In the genomic region with DNA sequence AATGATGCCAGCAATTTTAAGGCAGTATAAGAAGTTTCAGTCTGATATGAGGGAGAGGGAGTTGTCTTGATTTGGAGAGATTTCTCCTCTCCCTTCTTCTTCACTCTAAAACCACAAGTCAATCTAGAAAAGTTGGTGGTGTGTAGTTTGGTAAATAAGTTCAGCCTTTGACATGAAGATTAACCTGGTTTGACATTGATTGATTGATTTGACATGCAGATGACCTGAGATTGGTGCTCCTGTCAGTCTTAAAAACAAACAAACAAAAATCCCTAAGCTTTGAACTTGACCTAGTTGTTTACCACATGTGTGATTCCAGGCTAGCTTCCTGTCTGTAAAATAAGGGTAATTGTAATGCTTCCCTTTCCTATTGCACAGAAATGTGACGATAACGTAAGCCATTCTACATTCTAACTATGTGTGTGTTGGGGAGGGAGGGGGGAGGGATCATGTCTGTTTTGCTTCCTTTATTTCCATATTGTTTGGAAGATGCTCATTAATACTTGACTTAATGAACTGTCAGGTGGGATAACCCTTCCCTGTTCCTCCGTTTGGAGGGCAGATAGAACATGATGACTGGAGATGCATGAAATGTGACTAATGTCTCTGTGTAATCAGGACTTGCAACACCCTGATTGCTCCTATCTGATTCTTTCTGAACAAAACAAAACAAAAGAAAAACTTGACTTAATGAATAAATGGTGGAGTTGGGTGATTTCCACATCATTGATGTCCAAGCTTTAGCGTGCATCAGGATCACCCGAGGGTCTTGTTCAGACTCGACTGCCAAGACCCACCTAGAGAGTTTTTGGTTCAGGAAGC, we compare ENCODE assay signal across 9 cellular contexts.
A peak's percentile ranks its signal among the peaks of the same experiment; 100 is the strongest.
DNase-seq lines count a peak whose midpoint lies in the region; ATAC-seq and TF ChIP-seq lines count a peak whose summit lies in the region.
"Had no signal": no experiment of that assay in that cellular context is flagged by ENCODE, and none has a peak within 500 bp of the region (broad histone marks: within the 10 kb centered on the region; RNA-seq: fewer than 3 reads in every experiment).

No MANE protein-coding gene starts in this region.

- H3K9me3 Mint-ChIP-seq in activated CD4-positive, alpha-beta T cell treated with anti-CD3 and anti-CD28 coated beads, Interleukin-2, amount 10 ng/mL, durations not matched to agents 7 days and 5 days, result no peaks in the 10 kb centered on the region

- peak overlapping the region; percentile 45 for H3K4me3 Mint-ChIP-seq in activated CD4-positive, alpha-beta T cell treated with anti-CD3 and anti-CD28 coated beads, Interleukin-2, amount 10 ng/mL, durations not matched to agents 7 days and 5 days

- TF ChIP-seq POLR2A in stomach (IDR thresholded peaks at IDR 0.05), result no peak

- 12 to 30% (median 17%) methylated on average over 6 of the region's 6 CpGs for WGBS in stomach, 5 donors

- peaks cover 8 to 19% (median 13%) of the 10 kb centered on the region in 4 donors for H3K4me1 ChIP-seq in stomach

- TF ChIP-seq CTCF in WI38 (IDR thresholded peaks at IDR 0.05; ENCODE audit: low read depth, low read length) (no peak), fibroblast of villous mesenchyme (IDR thresholded peaks at IDR 0.05; ENCODE audit: insufficient read depth, low read depth, low read length) (no peak), stomach (IDR thresholded peaks at IDR 0.05) (no peak)

- POLR2A ChIA-PET in activated CD4-positive, alpha-beta T cell treated with anti-CD3 and anti-CD28 coated beads, Interleukin-2, amount 10 ng/mL, durations not matched to agents 7 days and 5 days (lab: Charles Lee), result interaction anchor here (0.6 kb wide), 1 partner anchor 175 kb away, joined by 3 read pairs; no protein-coding TSS in a partner anchor

- peaks cover 47% of the 10 kb centered on the region for H3K4me1 Mint-ChIP-seq in activated CD4-positive, alpha-beta T cell treated with anti-CD3 and anti-CD28 coated beads, Interleukin-2, amount 10 ng/mL, durations not matched to agents 7 days and 5 days

- H3K27me3 Mint-ChIP-seq in activated CD4-positive, alpha-beta T cell treated with anti-CD3 and anti-CD28 coated beads, Interleukin-2, amount 10 ng/mL, durations not matched to agents 7 days and 5 days, result peaks cover 4% of the 10 kb centered on the region

- TF ChIP-seq EP300 in stomach (IDR thresholded peaks at IDR 0.05), result no peak

- DNase-seq in activated CD4-positive, alpha-beta T cell treated with anti-CD3 and anti-CD28 coated beads, Interleukin-2, amount 10 ng/mL, durations not matched to agents 7 days and 5 days, result no peak
- no peak for DNase-seq in activated CD4-positive, alpha-beta T cell treated with anti-CD3 and anti-CD28 coated beads for 4 hours
- DNase-seq in fibroblast of villous mesenchyme (ENCODE audit: low read depth) (peak; percentile 80), stomach (no peak), UCSD-AML1 (lab: John Stamatoyannopoulos, UW; ENCODE audit: unreplicated experiment) (no peak)

- CTCF ChIA-PET in activated CD4-positive, alpha-beta T cell treated with anti-CD3 and anti-CD28 coated beads, Interleukin-2, amount 10 ng/mL, durations not matched to agents 7 days and 5 days (lab: Charles Lee), result interaction anchor here (0.5 to 2.2 kb wide), 11 partner anchors 10 to 1607 kb away, joined by 3 to 6 read pairs (median 3); no protein-coding TSS in a partner anchor

- H3K36me3 ChIP-seq in stomach, result no peaks in the 10 kb centered on the region

- intact Hi-C loops in stomach (cut with DNase I; ENCODE audit: low total_unique reads), result no loop called here

- peak overlapping the region; percentile 73 for H3K27ac Mint-ChIP-seq in activated CD4-positive, alpha-beta T cell treated with anti-CD3 and anti-CD28 coated beads, Interleukin-2, amount 10 ng/mL, durations not matched to agents 7 days and 5 days

- no peaks in the 10 kb centered on the region for H3K9me3 ChIP-seq in stomach

- no peak for ATAC-seq in GM18868 (IDR thresholded peaks at IDR 0.05; ENCODE audit: unreplicated experiment)
- ATAC-seq in GM21381 (IDR thresholded peaks at IDR 0.05; ENCODE audit: unreplicated experiment), result no peak

- H3K36me3 Mint-ChIP-seq in activated CD4-positive, alpha-beta T cell treated with anti-CD3 and anti-CD28 coated beads, Interleukin-2, amount 10 ng/mL, durations not matched to agents 7 days and 5 days (ENCODE audit: low read depth), result no peaks in the 10 kb centered on the region

- peak overlapping the region; percentile 48 for H3K4me3 ChIP-seq in WI38 (ENCODE audit: low read depth, low read length)
- peak overlapping the region; percentile 29 for H3K4me3 ChIP-seq in fibroblast of villous mesenchyme (ENCODE audit: low read depth, low read length)
- H3K4me3 ChIP-seq in stomach, result peak overlapping the region in 3 of 4 donors; percentile 45 to 59 (median 46)

- H3K27me3 ChIP-seq in stomach, result peaks cover 0 to 61% (median 35%) of the 10 kb centered on the region in 3 donors

- H3K27ac ChIP-seq in stomach, result no peak overlapping the region
- H3K27ac ChIP-seq: HL-60 had no signal
